In the genomic region with DNA sequence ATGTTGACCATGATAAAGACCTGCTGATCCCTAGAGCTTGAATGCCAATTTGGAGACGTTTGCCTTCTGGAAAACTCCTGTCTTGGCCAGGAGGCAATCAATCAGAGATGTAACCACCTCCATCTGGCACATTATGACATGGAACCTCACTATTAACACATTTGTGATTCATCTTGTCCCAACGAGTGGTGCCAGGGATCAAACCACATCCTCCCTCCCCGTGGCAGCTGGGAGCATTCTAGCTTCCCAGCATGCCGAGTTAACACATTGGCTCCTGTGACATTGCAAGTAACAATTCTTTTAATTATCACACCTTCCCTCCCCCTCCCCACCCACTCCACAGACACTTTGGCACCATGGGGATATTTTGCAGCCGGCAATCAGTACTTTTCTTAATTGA, we compare ENCODE assay signal across 1 cellular context.
TF ChIP-seq lines count a peak whose summit lies in the region.

No MANE protein-coding gene starts in this region.

TF ChIP-seq in HepG2, 621 proteins besides CTCF, POLR2A, EP300 and RAD21 (continued from another document):
- no peak for TF ChIP-seq HOMEZ (CRISPR knock-in tag; IDR thresholded peaks at IDR 0.05; ENCODE audit: low read depth)
- no peak for TF ChIP-seq MATR3 (CRISPR knock-in tag; IDR thresholded peaks at IDR 0.05)
- TF ChIP-seq ZNF776 (CRISPR knock-in tag; IDR thresholded peaks at IDR 0.05): no peak
- no peak for TF ChIP-seq MED8 (CRISPR knock-in tag; IDR thresholded peaks at IDR 0.05; ENCODE audit: insufficient replicate concordance)
- TF ChIP-seq DR1 (CRISPR knock-in tag; IDR thresholded peaks at IDR 0.05): no peak
- no peak for TF ChIP-seq SNRNP70 (IDR thresholded peaks at IDR 0.05; ENCODE audit: low read depth, low read length)
- no peak for TF ChIP-seq YY1 (IDR thresholded peaks at IDR 0.05; ENCODE audit: insufficient read depth, insufficient replicate concordance, low read depth, low read length)
- no peak for TF ChIP-seq CSRNP1 (CRISPR knock-in tag; IDR thresholded peaks at IDR 0.05)
- TF ChIP-seq ONECUT2 (CRISPR knock-in tag; IDR thresholded peaks at IDR 0.05): no peak
- no peak for TF ChIP-seq CREB1 (IDR thresholded peaks at IDR 0.05)
- TF ChIP-seq CREB1 (CRISPR knock-in tag; IDR thresholded peaks at IDR 0.05): no peak
- no peak for TF ChIP-seq ZNF337 (CRISPR knock-in tag; IDR thresholded peaks at IDR 0.05; ENCODE audit: borderline replicate concordance, low read depth)
- TF ChIP-seq ZNF292 (CRISPR knock-in tag; IDR thresholded peaks at IDR 0.05; ENCODE audit: borderline replicate concordance, low read depth): no peak
- no peak for TF ChIP-seq FOSL2 (CRISPR knock-in tag; IDR thresholded peaks at IDR 0.05)
